In genomic region chr2:28870146-28870891, GRCh38 we compare ENCODE assay signal across 8 cellular contexts. TPM values are rescaled to one million over a fixed set of nuclear protein-coding genes. Genes with fewer than 3 reads are reported as not detected.
DNase-seq lines count a peak whose midpoint lies in the region; ATAC-seq, FAIRE-seq and TF ChIP-seq lines count a peak whose summit lies in the region.

TSS of gene TRMT61B (minus strand) at chr2:28870309. CDS start at chr2:28870277, 32 bp downstream.

- DNase-seq in BJ (ENCODE audit: low read depth) (peak; percentile 60), GM19240 (ENCODE audit: insufficient read length, low spot score) (peak; percentile 90), NCI-H524 (lab: John Stamatoyannopoulos, UW) (peak; percentile 87 to 94), cerebellum (ENCODE audit: low spot score) (peak; percentile 95), kidney (peak; percentile 98)
- peak; percentile 93 to 97 for DNase-seq in activated CD4-positive, alpha-beta T cell treated with anti-CD3 and anti-CD28 coated beads for 24 hours (ENCODE audit: low read depth in 2 of 2)
- peak; percentile 89 to 97 for DNase-seq in stimulated activated CD4-positive, alpha-beta T cell treated with anti-CD3 and anti-CD28 coated beads, Interleukin-15, amount 100 ng/mL, for 1 hour (ENCODE audit: low read depth in 1 of 2, low spot score in 1 of 2)

- no peak for TF ChIP-seq CTCF in BJ (IDR thresholded peaks at IDR 0.05; ENCODE audit: insufficient read depth, low read depth, low read length)
- no peak for TF ChIP-seq CTCF in kidney (IDR thresholded peaks at IDR 0.05; ENCODE audit: borderline replicate concordance, extremely low read depth, insufficient read depth)

- no peaks in the 10 kb centered on the region for H3K36me3 ChIP-seq in BJ (ENCODE audit: control insufficient read depth, insufficient read depth, low read length)
- no peaks in the 10 kb centered on the region for H3K36me3 ChIP-seq in kidney (ENCODE audit: control insufficient read depth in 1 of 2, insufficient read depth in 2 of 2, low read length in 2 of 2)

- H3K9me3 ChIP-seq in kidney (ENCODE audit: control insufficient read depth in 1 of 2, low read length in 2 of 2): no peaks in the 10 kb centered on the region

- CTCF ChIA-PET in BJ (lab: Yijun Ruan, JAX): interaction anchor here (0.8 to 2.1 kb wide), 3 partner anchors 18 to 304 kb away, joined by 5 to 11 read pairs (median 8); no protein-coding TSS in a partner anchor

- H3K27me3 ChIP-seq in BJ (ENCODE audit: control insufficient read depth, insufficient read depth, low read length): no peaks in the 10 kb centered on the region

- peak within 1 kb of the TSS; percentile 91 to 93 for H3K9ac ChIP-seq in kidney (ENCODE audit: low read length in 2 of 2)

- ATAC-seq in HG03457 (IDR thresholded peaks at IDR 0.05; ENCODE audit: unreplicated experiment): peak; percentile 95

- no peak for FAIRE-seq in kidney (lab: Jason Lieb, UNC)

- peaks cover 6 to 14% of the 10 kb centered on the region in 2 donors for H3K4me1 ChIP-seq in kidney (ENCODE audit: control insufficient read depth in 1 of 2, insufficient read depth in 1 of 2, low read depth in 1 of 2, low read length in 2 of 2)

- intact Hi-C loops in kidney (cut with DNase I): no loop called here

- H3K27ac ChIP-seq in kidney (ENCODE audit: low read depth in 2 of 2, low read length in 2 of 2): peak within 1 kb of the TSS; percentile 80 to 94

- POLR2A ChIA-PET in BJ (lab: Charles Lee): no interaction called here

- peak within 1 kb of the TSS; percentile 68 for H3K4me3 ChIP-seq in BJ (ENCODE audit: low read depth, low read length)
- H3K4me3 ChIP-seq in kidney (ENCODE audit: low read length in 2 of 2): peak within 1 kb of the TSS; percentile 93 to 100

RNA-seq across cellular contexts. Expression of gene TRMT61B, which starts in this region (rescaled TPM):
- polyA plus RNA-seq in BJ (2011; rRNA removed) (8.0 and 12.0 TPM in 2 replicates), kidney (ENCODE audit: insufficient read depth, low read depth, low replicate concordance) (18.4 TPM)
- 4.8 and 5.1 TPM in 2 replicates for polyA minus RNA-seq in BJ (2011; rRNA and poly(A)+ RNA removed)
- total RNA-seq in cerebellum (22.6 TPM), kidney (14.4 TPM)

Comparison
In these comparisons a context has a peak if more than half of its experiments do, and no peak if none do; other contexts are left out.
1. Peak in every context shown above with its lines: DNase-seq, ATAC-seq, H3K4me3 ChIP-seq and H3K27ac ChIP-seq.